ENCODE assay signal across 21 cellular contexts in genomic region chr1:15075812-15076211, GRCh38.
DNase-seq lines count a peak whose midpoint lies in the region; ATAC-seq and TF ChIP-seq lines count a peak whose summit lies in the region.
"Had no signal": no experiment of that assay in that cellular context is flagged by ENCODE, and none has a peak within 500 bp of the region (broad histone marks: within the 10 kb centered on the region; RNA-seq: fewer than 3 reads in every experiment).

No MANE protein-coding gene starts in this region.

- peak; percentile 42; the same call in 1 of the 2 replicates for ATAC-seq in IMR-90 (ENCODE audit: low read depth)
- peak; percentile 29 for ATAC-seq in left lung
- no peak for ATAC-seq in HG03045 (IDR thresholded peaks at IDR 0.05; ENCODE audit: unreplicated experiment)
- ATAC-seq: activated naive CD8-positive, alpha-beta T cell treated with anti-CD3 and anti-CD28 coated beads, Interleukin-2, amount 50 U/mL, for 24 hours; CD8-positive, alpha-beta T cell; left colon had no signal

- no peak overlapping the region for H3K4me3 ChIP-seq in IMR-90 (ENCODE audit: insufficient read depth, low read depth, low read length)
- H3K4me3 ChIP-seq in esophagus muscularis mucosa, result no peak overlapping the region
- H3K4me3 ChIP-seq in left lung, result no peak overlapping the region
- no peak overlapping the region for H3K4me3 ChIP-seq in tibial artery
- H3K4me3 ChIP-seq: colonic mucosa, testis had no signal

- no peaks in the 10 kb centered on the region for H3K79me1 ChIP-seq in IMR-90 (ENCODE audit: low read depth in 1 of 2, low read length in 2 of 2)

- no peak overlapping the region for H3K23ac ChIP-seq in IMR-90 (ENCODE audit: low read depth, low read length)

- H2AK9ac ChIP-seq in IMR-90 (replicated peaks; ENCODE audit: low read depth, low read length, poor library complexity), result no peak overlapping the region

- H3K9ac ChIP-seq in IMR-90 (ENCODE audit: low read depth, low read length), result no peak overlapping the region

- H3K4me1 ChIP-seq in IMR-90 (ENCODE audit: control insufficient read depth, insufficient read depth, low read length), result no peaks in the 10 kb centered on the region
- peaks cover 0 to 16% (median 15%) of the 10 kb centered on the region in 4 donors for H3K4me1 ChIP-seq in esophagus muscularis mucosa
- H3K4me1 ChIP-seq in left lung, result no peaks in the 10 kb centered on the region
- peaks cover 0 to 26% (median 6%) of the 10 kb centered on the region in 4 donors for H3K4me1 ChIP-seq in tibial artery
- H3K4me1 ChIP-seq: colonic mucosa, testis had no signal

- no peak overlapping the region for H2AK5ac ChIP-seq in IMR-90 (ENCODE audit: low read depth, low read length)

- no peak overlapping the region for H4K8ac ChIP-seq in IMR-90 (ENCODE audit: low read depth in 2 of 2, low read length in 2 of 2)

- no peak overlapping the region for H2BK120ac ChIP-seq in IMR-90 (ENCODE audit: low read depth, low read length)

- no peak for TF ChIP-seq EP300 in esophagus muscularis mucosa (IDR thresholded peaks at IDR 0.05)

- H3K14ac ChIP-seq in IMR-90 (replicated peaks; ENCODE audit: low read depth, low read length), result no peak overlapping the region

- no peak for TF ChIP-seq CTCF in IMR-90 (conservative IDR thresholded peaks at IDR 0.05; ENCODE audit: low read depth, low read length)
- no peak for TF ChIP-seq CTCF in esophagus muscularis mucosa (IDR thresholded peaks at IDR 0.05)
- TF ChIP-seq CTCF in left lung (IDR thresholded peaks at IDR 0.05), result no peak
- TF ChIP-seq CTCF in tibial artery (IDR thresholded peaks at IDR 0.05), result no peak

- no peak overlapping the region for H2BK20ac ChIP-seq in IMR-90 (ENCODE audit: low read depth, low read length)

- DNase-seq in IMR-90 (no peak), esophagus muscularis mucosa (ENCODE audit: extremely low spot score) (no peak), left lung (no peak), tibial artery (no peak), EL (no peak), DMS79 (lab: John Stamatoyannopoulos, UW) (no peak), pons (ENCODE audit: low spot score) (no peak)
- DNase-seq: activated B cell treated with CpG ODN at 0.5 μM for 24 hours; activated CD4-positive, alpha-beta memory T cell treated with anti-CD3 and anti-CD28 coated beads, Interleukin-2, amount 10 ng/mL, durations not matched to agents 7 days and 5 days; activated gamma-delta T cell; activated naive CD8-positive, alpha-beta T cell treated with anti-CD3 and anti-CD28 coated beads, Interleukin-2, amount 50 U/mL, for 24 hours; activated T-cell treated with anti-CD3 and anti-CD28 coated beads for 4 hours; CD8-positive, alpha-beta T cell; colonic mucosa; Karpas-422; left colon; NCI-H1694 treated with DMSO at 0.1 percent for 48 hours; NCI-H526 treated with DMSO at 0.1 percent for 48 hours; RPMI8226; testis had no signal

- no CpG with 5 or more reads among the region's 2 CpGs for WGBS in IMR-90 (ENCODE audit: extremely low coverage in 2 of 2, insufficient read length in 1 of 2), 2 experiments
- WGBS in esophagus muscularis mucosa, result 42% methylated on average over 2 of the region's 2 CpGs

- no peak overlapping the region for H2BK15ac ChIP-seq in IMR-90 (ENCODE audit: low read depth, low read length)

- dilution Hi-C loops in IMR-90 (cut with HindIII; ENCODE audit: low sequenced_read_pairs, unreplicated experiment), result no loop called here

- no peak overlapping the region for H2BK5ac ChIP-seq in IMR-90 (ENCODE audit: low read depth, low read length, poor library complexity, severe bottlenecking)

- H4K91ac ChIP-seq in IMR-90 (ENCODE audit: insufficient read depth, low read depth, low read length), result no peak overlapping the region

- intact Hi-C loops in IMR-90 (cut with micrococcal nuclease) (no loop called here), esophagus muscularis mucosa (cut with DNase I) (no loop called here), left lung (cut with DNase I) (no loop called here), tibial artery (cut with DNase I; ENCODE audit: low total_unique reads) (no loop called here)

- no peaks in the 10 kb centered on the region for H4K20me1 ChIP-seq in IMR-90 (ENCODE audit: insufficient read depth, low read length)

- no peak overlapping the region for H3K56ac ChIP-seq in IMR-90 (ENCODE audit: extremely low read depth, insufficient read depth, low read length)

- H3K27ac ChIP-seq in IMR-90 (ENCODE audit: insufficient read depth, low read length), result no peak overlapping the region
- H3K27ac ChIP-seq in esophagus muscularis mucosa (replicated peaks in 1 of 4), result peak overlapping the region; percentile 52 to 63 (median 57)
- no peak overlapping the region for H3K27ac ChIP-seq in left lung
- H3K27ac ChIP-seq in tibial artery, result peak overlapping the region; percentile 60 to 76
- H3K27ac ChIP-seq: colonic mucosa, testis had no signal

- H3K9me3 ChIP-seq in IMR-90 (ENCODE audit: control insufficient read depth, insufficient read depth, low read length) (no peaks in the 10 kb centered on the region), esophagus muscularis mucosa (no peaks in the 10 kb centered on the region), left lung (no peaks in the 10 kb centered on the region), tibial artery (no peaks in the 10 kb centered on the region)
- H3K9me3 ChIP-seq: colonic mucosa, testis had no signal

- H3K4ac ChIP-seq in IMR-90 (ENCODE audit: low read depth, low read length), result no peak overlapping the region

- no peak overlapping the region for H4K5ac ChIP-seq in IMR-90 (ENCODE audit: low read depth, low read length)

- no peak for TF ChIP-seq POLR2A in IMR-90 (IDR thresholded peaks at IDR 0.05; ENCODE audit: low read depth, low read length)
- TF ChIP-seq POLR2A in esophagus muscularis mucosa (IDR thresholded peaks at IDR 0.05; ENCODE audit: low read depth), result no peak

- POLR2A ChIA-PET in IMR-90 (lab: Charles Lee; ENCODE audit: unreplicated experiment), result no interaction called here

- H3K36me3 ChIP-seq in IMR-90 (ENCODE audit: control insufficient read depth, insufficient read depth, low read length) (no peaks in the 10 kb centered on the region), esophagus muscularis mucosa (no peaks in the 10 kb centered on the region), left lung (no peaks in the 10 kb centered on the region), tibial artery (no peaks in the 10 kb centered on the region)
- H3K36me3 ChIP-seq: colonic mucosa had no signal

- in situ Hi-C loops in IMR-90 (cut with MboI; ENCODE audit: low sequenced_read_pairs), result no loop called here

- H2AFZ ChIP-seq in IMR-90 (replicated peaks; ENCODE audit: low read length, poor library complexity), result peak overlapping the region; percentile 62

- CTCF ChIA-PET in IMR-90 (lab: Yijun Ruan, JAX), result no interaction called here

- BruUV-seq in IMR-90 (replicated peaks; lab: Mats Ljungman, UMichigan), result no TSS peak

- no peak overlapping the region for H3K4me2 ChIP-seq in IMR-90 (ENCODE audit: low read depth, low read length)

- no peak overlapping the region for H3K18ac ChIP-seq in IMR-90 (ENCODE audit: low read depth, low read length)

- H3K27me3 ChIP-seq in IMR-90 (ENCODE audit: control insufficient read depth, insufficient read depth, low read length) (no peaks in the 10 kb centered on the region), esophagus muscularis mucosa (no peaks in the 10 kb centered on the region), left lung (no peaks in the 10 kb centered on the region), tibial artery (no peaks in the 10 kb centered on the region)
- H3K27me3 ChIP-seq: colonic mucosa, testis had no signal

- no peak for TF ChIP-seq RAD21 in IMR-90 (IDR thresholded peaks at IDR 0.05; ENCODE audit: low read length)

- no peaks in the 10 kb centered on the region for H3K9me1 ChIP-seq in IMR-90 (ENCODE audit: insufficient read depth, low read length)

TF ChIP-seq in IMR-90, 13 proteins besides CTCF, POLR2A, EP300 and RAD21:
- no peak for TF ChIP-seq USF2 (IDR thresholded peaks at IDR 0.05; ENCODE audit: low read depth, low read length)

Comparison
In these comparisons a context has a peak if more than half of its experiments do, and no peak if none do; other contexts are left out.
1. H3K27ac ChIP-seq: peak in esophagus muscularis mucosa (4 of 4) and tibial artery (2 of 2); none in IMR-90 (single experiment) and left lung (0 of 2).